14 cellular contexts compared by ENCODE assay signal in the genomic region with DNA sequence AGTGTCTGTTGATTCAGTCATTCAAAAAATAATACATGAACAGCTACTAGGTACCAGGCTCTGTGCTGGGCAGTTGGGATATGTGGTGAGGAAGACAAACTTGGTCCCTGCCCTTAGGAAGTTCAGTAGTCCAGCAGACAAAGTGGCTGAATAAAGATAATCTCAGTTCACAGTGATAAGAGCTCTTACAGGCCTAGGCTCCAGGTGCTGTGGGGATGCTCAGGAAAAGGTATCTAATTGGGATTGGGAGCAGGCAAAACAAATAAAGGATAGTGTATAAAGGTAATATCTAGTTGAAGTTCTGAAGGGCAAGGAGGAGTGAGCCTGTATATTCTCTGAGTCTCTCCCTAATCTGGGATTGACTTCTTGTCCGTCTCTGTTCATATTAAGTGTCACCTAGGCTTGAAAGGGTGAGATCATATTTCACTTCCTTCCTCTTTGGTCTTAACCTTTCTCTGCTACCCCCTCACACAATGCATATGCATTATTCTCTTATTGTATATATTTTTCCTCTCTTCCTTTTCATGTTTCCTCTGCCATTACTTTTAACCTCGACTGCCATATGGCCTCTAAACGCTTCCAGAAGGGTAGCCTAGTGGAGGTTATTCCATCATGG. TPM values are rescaled to one million over a fixed set of nuclear protein-coding genes. Genes with fewer than 3 reads are reported as not detected.
DNase-seq lines count a peak whose midpoint lies in the region; ATAC-seq, FAIRE-seq and TF ChIP-seq lines count a peak whose summit lies in the region.
"Had no signal": no experiment of that assay in that cellular context is flagged by ENCODE, and none has a peak within 500 bp of the region (broad histone marks: within the 10 kb centered on the region; RNA-seq: fewer than 3 reads in every experiment).

No MANE protein-coding gene starts in this region.

- H3K9me3 Mint-ChIP-seq in central memory CD8-positive, alpha-beta T cell: no peaks in the 10 kb centered on the region

- H3K36me3 ChIP-seq in HepG2 (replicated peaks in 1 of 2; ENCODE audit: control insufficient read depth in 1 of 2, insufficient read depth in 2 of 2, low read length in 2 of 2) (peaks cover 2 to 7% of the 10 kb centered on the region in 2 experiments; a peak in 1 of 5 replicates), right lobe of liver (no peaks in the 10 kb centered on the region), OCI-LY1 (ENCODE audit: insufficient read depth, low read length) (0 out of 2 replicates have a peak, but pooled peaks cover 8% of the 10 kb centered on the region), tibial nerve (no peaks in the 10 kb centered on the region), adrenal gland (replicated peaks in 1 of 2) (no peaks in the 10 kb centered on the region), mucosa of descending colon (ENCODE audit: low read depth) (no peaks in the 10 kb centered on the region)
- H3K36me3 ChIP-seq: cardiac muscle cell, esophagus muscularis mucosa had no signal

- 96% methylated on average over 3 of the region's 3 CpGs for WGBS in HepG2 (ENCODE audit: low lambda C conversion rate)
- WGBS in right lobe of liver (ENCODE audit: insufficient coverage, low coverage, low lambda C conversion rate, missing lambda C conversion rate): 42% methylated on average over 3 of the region's 3 CpGs
- 59% methylated on average over 3 of the region's 3 CpGs for WGBS in tibial nerve, 2 donors
- 44 to 58% (median 51%) methylated on average over 3 of the region's 3 CpGs for WGBS in adrenal gland, 4 donors

- H3K4me3 Mint-ChIP-seq in central memory CD8-positive, alpha-beta T cell: peak overlapping the region; percentile 9

- H2AFZ ChIP-seq in HepG2 (ENCODE audit: low read length): no peak overlapping the region
- no peak overlapping the region for H2AFZ ChIP-seq in OCI-LY1 (ENCODE audit: low read length)

- no peaks in the 10 kb centered on the region for H3K27me3 ChIP-seq in HepG2 (ENCODE audit: control insufficient read depth in 1 of 2, insufficient read depth in 2 of 2, low read length in 2 of 2)
- no peaks in the 10 kb centered on the region for H3K27me3 ChIP-seq in right lobe of liver
- no peaks in the 10 kb centered on the region for H3K27me3 ChIP-seq in OCI-LY1 (ENCODE audit: insufficient read depth, low read length)
- no peaks in the 10 kb centered on the region for H3K27me3 ChIP-seq in tibial nerve
- H3K27me3 ChIP-seq in adrenal gland: no peaks in the 10 kb centered on the region
- H3K27me3 ChIP-seq: cardiac muscle cell, esophagus muscularis mucosa had no signal

- ATAC-seq in HepG2 (0 out of 3 replicates have a peak, but pooled peaks have one; percentile 34), right lobe of liver (no peak), GM21576 (IDR thresholded peaks at IDR 0.05; ENCODE audit: unreplicated experiment) (no peak), mucosa of descending colon (no peak)
- no peak for ATAC-seq in central memory CD8-positive, alpha-beta T cell (replicated peaks; ENCODE audit: extremely low read depth, poor library complexity, severe bottlenecking)

- H3K27me3 Mint-ChIP-seq in central memory CD8-positive, alpha-beta T cell: no peaks in the 10 kb centered on the region

- peak overlapping the region; percentile 48 for H3K27ac Mint-ChIP-seq in central memory CD8-positive, alpha-beta T cell (ENCODE audit: low read depth)

- H3K27ac ChIP-seq in HepG2 (ENCODE audit: extremely low read length, insufficient read depth, low read length) (no peak overlapping the region), right lobe of liver (no peak overlapping the region), OCI-LY1 (ENCODE audit: low read depth, low read length, poor library complexity, severe bottlenecking) (peak overlapping the region; percentile 26), tibial nerve (no peak overlapping the region), adrenal gland (no peak overlapping the region)
- H3K27ac ChIP-seq: cardiac muscle cell, esophagus muscularis mucosa had no signal

- H3K4me2 ChIP-seq in HepG2 (ENCODE audit: low read depth, low read length): no peak overlapping the region
- peak overlapping the region; percentile 16; the same call in 1 of the 2 replicates for H3K4me2 ChIP-seq in OCI-LY1 (ENCODE audit: low read length)

- TF ChIP-seq EP300 in HepG2 (IDR thresholded peaks at IDR 0.05; ENCODE audit: low read depth in 2 of 2, low read length in 2 of 2): no peak
- TF ChIP-seq EP300 in HepG2 (CRISPR knock-in tag; IDR thresholded peaks at IDR 0.05; ENCODE audit: borderline replicate concordance): no peak
- no peak for TF ChIP-seq EP300 in tibial nerve (IDR thresholded peaks at IDR 0.05)

- H4K20me1 ChIP-seq in HepG2 (ENCODE audit: insufficient read depth, low read length) (no peaks in the 10 kb centered on the region; the same call in 1 of the 2 replicates), OCI-LY1 (ENCODE audit: insufficient read depth, low read length) (no peaks in the 10 kb centered on the region)

- POLR2A ChIA-PET in HepG2 (lab: Yijun Ruan, JAX): interaction anchor here (0.6 to 1.2 kb wide), 2 partner anchors 11 to 490 kb away, joined by 3 read pairs; no protein-coding TSS in a partner anchor

- in situ Hi-C loops in HepG2 (cut with HindIII; ENCODE audit: extremely low pct_ligation_motif_present, low pct_unique_long_range_greater_than_20kb): no loop called here

- DNase-seq in HepG2 (ENCODE audit: low spot score) (no peak), right lobe of liver (no peak), tibial nerve (ENCODE audit: low spot score in 2 of 2) (no peak), adrenal gland (no peak), mucosa of descending colon (no peak)
- DNase-seq in central memory CD8-positive, alpha-beta T cell (ENCODE audit: low spot score in 2 of 2): no peak
- DNase-seq: NCI-H187 treated with DMSO at 0.1 percent for 48 hours; stimulated activated CD4-positive, alpha-beta T cell treated with anti-CD3 and anti-CD28 coated beads, Interleukin-2, amount 100 ng/mL, for 24 hours; stimulated activated naive CD4-positive, alpha-beta T cell treated with Interleukin-2 at 50 U/mL for 16 hours had no signal

- no peak overlapping the region for H3K4me3 ChIP-seq in HepG2 (replicated peaks in 1 of 3; ENCODE audit: insufficient read depth in 1 of 3, low read depth in 2 of 3, low read length in 3 of 3)
- H3K4me3 ChIP-seq in right lobe of liver: no peak overlapping the region
- no peak overlapping the region for H3K4me3 ChIP-seq in OCI-LY1 (ENCODE audit: low read depth, low read length, poor library complexity, severe bottlenecking)
- no peak overlapping the region for H3K4me3 ChIP-seq in tibial nerve
- no peak overlapping the region for H3K4me3 ChIP-seq in adrenal gland
- no peak overlapping the region for H3K4me3 ChIP-seq in mucosa of descending colon
- H3K4me3 ChIP-seq: cardiac muscle cell, esophagus muscularis mucosa, lung had no signal

- intact Hi-C loops in HepG2 (cut with micrococcal nuclease; ENCODE audit: unreplicated experiment) (no loop called here), right lobe of liver (cut with DNase I) (no loop called here), adrenal gland (cut with DNase I) (no loop called here), mucosa of descending colon (cut with DNase I, micrococcal nuclease) (no loop called here)

- no peaks in the 10 kb centered on the region for H3F3A ChIP-seq in OCI-LY1 (ENCODE audit: insufficient read depth, low read length)

- peak; percentile 44 for FAIRE-seq in HepG2 (lab: Jason Lieb, UNC)

- H3K9me2 ChIP-seq in OCI-LY1 (ENCODE audit: low read depth, low read length): no peaks in the 10 kb centered on the region

- H3K9me3 ChIP-seq in HepG2 (ENCODE audit: low read length) (no peaks in the 10 kb centered on the region), right lobe of liver (no peaks in the 10 kb centered on the region), OCI-LY1 (ENCODE audit: low read length) (no peaks in the 10 kb centered on the region), tibial nerve (no peaks in the 10 kb centered on the region), adrenal gland (replicated peaks in 1 of 3) (no peaks in the 10 kb centered on the region), mucosa of descending colon (no peaks in the 10 kb centered on the region)
- H3K9me3 ChIP-seq: esophagus muscularis mucosa had no signal

- H3K9ac ChIP-seq in HepG2 (ENCODE audit: insufficient read depth, low read depth, low read length): no peak overlapping the region
- no peak overlapping the region for H3K9ac ChIP-seq in OCI-LY1 (ENCODE audit: low read length)

- H3K79me2 ChIP-seq in HepG2 (ENCODE audit: insufficient read depth, low read length) (peaks cover 70% of the 10 kb centered on the region), OCI-LY1 (ENCODE audit: insufficient read depth, low read length) (peaks cover 41% of the 10 kb centered on the region)

- H3K4me1 ChIP-seq in HepG2 (ENCODE audit: insufficient read depth, low read length) (peaks cover 30% of the 10 kb centered on the region), right lobe of liver (peaks cover 0 to 17% (median 5%) of the 10 kb centered on the region in 4 donors), OCI-LY1 (ENCODE audit: insufficient read depth, low read length, severe bottlenecking) (peaks cover 13% of the 10 kb centered on the region), tibial nerve (peaks cover 0 to 62% (median 27%) of the 10 kb centered on the region in 4 donors), adrenal gland (replicated peaks in 1 of 2) (peaks cover 47 to 83% of the 10 kb centered on the region in 2 donors), mucosa of descending colon (ENCODE audit: low read depth) (peaks cover 65% of the 10 kb centered on the region)

- no peak for TF ChIP-seq RAD21 in HepG2 (CRISPR knock-in tag; IDR thresholded peaks at IDR 0.05)

- TF ChIP-seq CTCF in HepG2 (CRISPR knock-in tag; IDR thresholded peaks at IDR 0.05): no peak
- TF ChIP-seq CTCF in right lobe of liver (IDR thresholded peaks at IDR 0.05): no peak
- TF ChIP-seq CTCF in OCI-LY1 (IDR thresholded peaks at IDR 0.05; ENCODE audit: low read length): no peak
- TF ChIP-seq CTCF in tibial nerve (IDR thresholded peaks at IDR 0.05): no peak
- no peak for TF ChIP-seq CTCF in adrenal gland (IDR thresholded peaks at IDR 0.05)
- no peak for TF ChIP-seq CTCF in mucosa of descending colon (IDR thresholded peaks at IDR 0.05)

- TF ChIP-seq POLR2A in HepG2 (IDR thresholded peaks at IDR 0.05; ENCODE audit: insufficient read depth in 1 of 2, low read depth in 2 of 2, low read length in 2 of 2): no peak
- no peak for TF ChIP-seq POLR2A in right lobe of liver (IDR thresholded peaks at IDR 0.05)
- TF ChIP-seq POLR2A in tibial nerve (IDR thresholded peaks at IDR 0.05): no peak
- TF ChIP-seq POLR2A in adrenal gland (IDR thresholded peaks at IDR 0.05): no peak

- peaks cover 49% of the 10 kb centered on the region for H3K4me1 Mint-ChIP-seq in central memory CD8-positive, alpha-beta T cell

- peaks cover 2% of the 10 kb centered on the region for H3K36me3 Mint-ChIP-seq in central memory CD8-positive, alpha-beta T cell (ENCODE audit: insufficient read depth)

- CTCF ChIA-PET in HepG2 (lab: Yijun Ruan, JAX; ENCODE audit: low intra/inter-chr PET ratio, low total read pairs): no interaction called here

- BruUV-seq in HepG2 (replicated peaks; lab: Mats Ljungman, UMichigan): no TSS peak

RNA-seq across cellular contexts. Expression of a gene that starts 13.5 kb away (rescaled TPM):
- total RNA-seq in HepG2 (2016; rRNA removed; fragmentation: Illumina TruSeq; extraction: Trizol) (33.3 and 37.2 TPM in 2 replicates), right lobe of liver (10 to 100 TPM in 5 of 6 experiments, 1 to 10 TPM in 1; 9.5 to 14.9 (median 12.6) TPM), tibial nerve (10 to 100 TPM; 20.7 to 26.7 (median 23.7) TPM), adrenal gland (10 to 100 TPM; 31.0 to 49.2 (median 36.3) TPM), mucosa of descending colon (10 to 100 TPM; 33.2 to 35.1 (median 33.4) TPM)
- 4.1 and 4.3 TPM in 2 replicates for total RNA-seq in HepG2 (2016; cell fraction: cytosol; rRNA removed; fragmentation: Illumina TruSeq; extraction: Trizol; ENCODE audit: low read depth)
- total RNA-seq in HepG2 (2016; cell fraction: insoluble cytoplasmic fraction; rRNA removed; fragmentation: Illumina TruSeq; extraction: Trizol): 31.0 and 34.8 TPM in 2 replicates
- 16.1 and 17.5 TPM in 2 replicates for total RNA-seq in HepG2 (2016; cell fraction: membrane; rRNA removed; fragmentation: Illumina TruSeq; extraction: Trizol)
- total RNA-seq in HepG2 (2016; cell fraction: nucleus; rRNA removed; fragmentation: Illumina TruSeq; extraction: Trizol): 22.9 and 26.4 TPM in 2 replicates
- polyA plus RNA-seq in HepG2 (2011; rRNA removed) (16.8 and 17.7 TPM in 2 replicates), adrenal gland (10 to 100 TPM; 17.0 to 49.0 (median 24.5) TPM)
- 14.7 and 18.4 TPM in 2 replicates for polyA plus RNA-seq in HepG2 (2011; cell fraction: cytosol; rRNA removed)
- polyA plus RNA-seq in HepG2 (2011; cell fraction: nucleus; rRNA removed): 21.4 and 23.7 TPM in 2 replicates
- 20.9 and 24.3 TPM in 2 replicates for polyA plus RNA-seq in HepG2 (2012)
- polyA plus RNA-seq in HepG2 (2016; cell fraction: cytosol; fragmentation: Illumina TruSeq; extraction: Trizol; ENCODE audit: low read depth): 2.4 and 2.5 TPM in 2 replicates
- 33.0 and 39.3 TPM in 2 replicates for polyA plus RNA-seq in HepG2 (2016; cell fraction: insoluble cytoplasmic fraction; fragmentation: Illumina TruSeq; extraction: Trizol; ENCODE audit: low read depth)
- polyA plus RNA-seq in HepG2 (2016; cell fraction: membrane; fragmentation: Illumina TruSeq; extraction: Trizol; ENCODE audit: low read depth): 9.4 and 10.0 TPM in 2 replicates
- polyA plus RNA-seq in HepG2 (2016; cell fraction: nucleus; fragmentation: Illumina TruSeq; extraction: Trizol; ENCODE audit: insufficient read depth, low read depth): 31.1 and 31.8 TPM in 2 replicates
- 27.4 and 30.1 TPM in 2 replicates for polyA minus RNA-seq in HepG2 (2011; rRNA and poly(A)+ RNA removed; ENCODE audit: low replicate concordance)
- polyA minus RNA-seq in HepG2 (2011; cell fraction: cytosol; rRNA and poly(A)+ RNA removed): 12.4 and 15.0 TPM in 2 replicates
- polyA minus RNA-seq in HepG2 (2011; cell fraction: nucleus; rRNA and poly(A)+ RNA removed): 23.0 and 24.9 TPM in 2 replicates
